19 cellular contexts compared by ENCODE assay signal in genomic region chr17:41621916-41622315, GRCh38. TPM values are rescaled to one million over a fixed set of nuclear protein-coding genes. Genes with fewer than 3 reads are reported as not detected.
DNase-seq lines count a peak whose midpoint lies in the region; TF ChIP-seq lines count a peak whose summit lies in the region.
"Had no signal": no experiment of that assay in that cellular context is flagged by ENCODE, and none has a peak within 500 bp of the region (broad histone marks: within the 10 kb centered on the region; RNA-seq: fewer than 3 reads in every experiment).

No MANE protein-coding gene starts in this region.

- H3K9ac ChIP-seq in endodermal cell (ENCODE audit: extremely low read depth, low read length, poor library complexity, severe bottlenecking), result no peak overlapping the region
- H3K9ac ChIP-seq: GM23248 had no signal

- no peak overlapping the region for H3K4me3 Mint-ChIP-seq in endodermal cell
- no peak overlapping the region for H3K4me3 Mint-ChIP-seq in neural crest cell
- H3K4me3 Mint-ChIP-seq in type B pancreatic cell, result peak overlapping the region; percentile 87
- H3K4me3 Mint-ChIP-seq: CD4-positive, CD25-positive, alpha-beta regulatory T cell; IgD-negative memory B cell had no signal

- H3K27me3 Mint-ChIP-seq in endodermal cell (ENCODE audit: insufficient read depth) (no peaks in the 10 kb centered on the region), neural crest cell (ENCODE audit: low read depth) (no peaks in the 10 kb centered on the region), type B pancreatic cell (peaks cover 23% of the 10 kb centered on the region)
- H3K27me3 Mint-ChIP-seq: CD4-positive, CD25-positive, alpha-beta regulatory T cell had no signal

- no peak overlapping the region for H3K4me3 ChIP-seq in endodermal cell (ENCODE audit: low read length)
- H3K4me3 ChIP-seq: GM23248 had no signal

- H3K9me3 Mint-ChIP-seq in endodermal cell, result no peaks in the 10 kb centered on the region
- no peaks in the 10 kb centered on the region for H3K9me3 Mint-ChIP-seq in neural crest cell
- H3K9me3 Mint-ChIP-seq in type B pancreatic cell, result no peaks in the 10 kb centered on the region
- H3K9me3 Mint-ChIP-seq: IgD-negative memory B cell had no signal

- H3K4me1 ChIP-seq in endodermal cell (ENCODE audit: control insufficient read depth, insufficient read depth, low read length), result no peaks in the 10 kb centered on the region
- H3K4me1 ChIP-seq: Caco-2 had no signal

- no peaks in the 10 kb centered on the region for H3K36me3 Mint-ChIP-seq in endodermal cell (ENCODE audit: low read depth)
- no peaks in the 10 kb centered on the region for H3K36me3 Mint-ChIP-seq in neural crest cell (ENCODE audit: low read depth)
- H3K36me3 Mint-ChIP-seq in type B pancreatic cell, result peaks cover 6% of the 10 kb centered on the region
- H3K36me3 Mint-ChIP-seq: CD4-positive, CD25-positive, alpha-beta regulatory T cell; IgD-negative memory B cell had no signal

- H3K27ac Mint-ChIP-seq in endodermal cell (no peak overlapping the region), neural crest cell (ENCODE audit: unreplicated experiment) (peak overlapping the region; percentile 93), type B pancreatic cell (peak overlapping the region; percentile 99)
- H3K27ac Mint-ChIP-seq: IgD-negative memory B cell had no signal

- no peak for TF ChIP-seq CTCF in endodermal cell (conservative IDR thresholded peaks at IDR 0.05)
- no peak for TF ChIP-seq CTCF in neural crest cell (conservative IDR thresholded peaks at IDR 0.05)
- TF ChIP-seq CTCF in type B pancreatic cell (conservative IDR thresholded peaks at IDR 0.05), result no peak

- no peak overlapping the region for H3K27ac ChIP-seq in endodermal cell (ENCODE audit: low read depth, low read length)
- H3K27ac ChIP-seq: 22Rv1, GM23248 had no signal

- H3K27me3 ChIP-seq in endodermal cell (ENCODE audit: control insufficient read depth, insufficient read depth, low read length, poor library complexity, severe bottlenecking), result no peaks in the 10 kb centered on the region

- H3K9me3 ChIP-seq in endodermal cell (ENCODE audit: control insufficient read depth, low read length), result no peaks in the 10 kb centered on the region
- H3K9me3 ChIP-seq: Caco-2 had no signal

- 91% methylated on average over 2 of the region's 2 CpGs; no CpG with 5 or more reads in 1 of the 2 experiments for WGBS in endodermal cell (ENCODE audit: insufficient coverage in 1 of 2, insufficient read length in 1 of 2), 2 experiments

- peak; percentile 50 for DNase-seq in activated effector memory CD4-positive, alpha-beta T cell treated with anti-CD3 and anti-CD28 coated beads, Interleukin-2, amount 50 U/mL, for 16 hours
- DNase-seq in activated effector memory CD4-positive, alpha-beta T cell treated with Interleukin-2 at 50 U/mL for 16 hours, result no peak
- DNase-seq in endodermal cell (peak; percentile 22), neural crest cell (ENCODE audit: low read depth, low spot score) (no peak), type B pancreatic cell (ENCODE audit: extremely low spot score, unreplicated experiment) (no peak), occipital lobe (lab: John Stamatoyannopoulos, UW) (no peak), LoVo (ENCODE audit: low spot score) (no peak)
- no peak for DNase-seq in activated CD8-positive, alpha-beta memory T cell treated with anti-CD3 and anti-CD28 coated beads for 24 hours
- DNase-seq: CD4-positive, CD25-positive, alpha-beta regulatory T cell; GF-D8; GM23248; Kasumi-1; NCI-H1694 treated with DMSO at 0.1 percent for 48 hours had no signal

- no peaks in the 10 kb centered on the region for H3K36me3 ChIP-seq in endodermal cell (ENCODE audit: control insufficient read depth, insufficient read depth, low read length)

- H3K4me1 Mint-ChIP-seq in endodermal cell, result no peaks in the 10 kb centered on the region
- no peaks in the 10 kb centered on the region for H3K4me1 Mint-ChIP-seq in neural crest cell
- H3K4me1 Mint-ChIP-seq in type B pancreatic cell (ENCODE audit: unreplicated experiment), result peaks cover 25% of the 10 kb centered on the region
- H3K4me1 Mint-ChIP-seq: CD4-positive, CD25-positive, alpha-beta regulatory T cell had no signal

RNA-seq across cellular contexts. Expression of gene KRT17, which starts 2.5 kb away (rescaled TPM):
- total RNA-seq in endodermal cell, result not detected
- polyA plus RNA-seq in endodermal cell (2013, experiment 1 of 2), result 0.36 TPM
- polyA plus RNA-seq in endodermal cell (2013, experiment 2 of 2), result 0.62 TPM
- total RNA-seq in neural crest cell, result not detected in 2 replicates
- 512 and 3,327 TPM in 2 replicates for total RNA-seq in type B pancreatic cell (ENCODE audit: low replicate concordance)
- total RNA-seq in occipital lobe, result 0.31 TPM
- total RNA-seq: CD4-positive, CD25-positive, alpha-beta regulatory T cell; Right ventricle myocardium inferior had no signal
- polyA plus RNA-seq: CD4-positive, CD25-positive, alpha-beta regulatory T cell; IgD-negative memory B cell had no signal

RNA-seq across cellular contexts. Expression of gene KRT16, which starts 9.3 kb away (rescaled TPM):
- total RNA-seq in endodermal cell (not detected), neural crest cell (not detected in 2 replicates), type B pancreatic cell (ENCODE audit: low replicate concordance) (1.5 and 9.2 TPM in 2 replicates), occipital lobe (not detected)
- polyA plus RNA-seq in endodermal cell (2013, experiment 1 of 2), result not detected
- polyA plus RNA-seq in endodermal cell (2013, experiment 2 of 2), result not detected
- total RNA-seq: Caco-2; CD4-positive, CD25-positive, alpha-beta regulatory T cell; NCI-H460; Right ventricle myocardium inferior had no signal
- polyA plus RNA-seq: AG04450; CD4-positive, CD25-positive, alpha-beta regulatory T cell; IgD-negative memory B cell had no signal

RNA-seq across cellular contexts. Expression of gene KRT14, which starts 35.2 kb away (rescaled TPM):
- total RNA-seq in endodermal cell (not detected), neural crest cell (not detected in 2 replicates), type B pancreatic cell (ENCODE audit: low replicate concordance) (0.19 and 0.64 TPM in 2 replicates), occipital lobe (0.31 TPM)
- not detected for polyA plus RNA-seq in endodermal cell (2013, experiment 1 of 2)
- polyA plus RNA-seq in endodermal cell (2013, experiment 2 of 2), result not detected
- total RNA-seq: Caco-2; CD4-positive, CD25-positive, alpha-beta regulatory T cell; GM23248; NCI-H460; Right ventricle myocardium inferior had no signal
- polyA plus RNA-seq: AG04450; CD4-positive, CD25-positive, alpha-beta regulatory T cell; IgD-negative memory B cell had no signal

RNA-seq across cellular contexts. Expression of gene KRT9, which starts 50.1 kb away (rescaled TPM):
- total RNA-seq in endodermal cell (not detected), neural crest cell (not detected in 2 replicates), type B pancreatic cell (ENCODE audit: low replicate concordance) (0.85 and 7.4 TPM in 2 replicates), occipital lobe (not detected)
- polyA plus RNA-seq in endodermal cell (2013, experiment 1 of 2), result not detected
- polyA plus RNA-seq in endodermal cell (2013, experiment 2 of 2), result not detected
- total RNA-seq: Caco-2; CD4-positive, CD25-positive, alpha-beta regulatory T cell; GM23248; NCI-H460; Right ventricle myocardium inferior had no signal
- polyA plus RNA-seq: AG04450; CD4-positive, CD25-positive, alpha-beta regulatory T cell; GM23248; IgD-negative memory B cell had no signal

Comparison
In these comparisons a context has a peak if more than half of its experiments do, and no peak if none do; other contexts are left out.
1. DNase-seq: peak in activated effector memory CD4-positive, alpha-beta T cell treated with anti-CD3 and anti-CD28 coated beads, Interleukin-2, amount 50 U/mL, for 16 hours (single experiment) and endodermal cell (single experiment); none in activated effector memory CD4-positive, alpha-beta T cell treated with Interleukin-2 at 50 U/mL for 16 hours (single experiment), neural crest cell (single experiment), type B pancreatic cell (single experiment), occipital lobe (single experiment), LoVo (single experiment) and activated CD8-positive, alpha-beta memory T cell treated with anti-CD3 and anti-CD28 coated beads for 24 hours (single experiment).
2. RNA of gene KRT17, which starts 2.5 kb away (total RNA-seq): 512 to 3,327 TPM in type B pancreatic cell; 0.31 TPM in occipital lobe (single experiment), not detected in neural crest cell and not detected in endodermal cell; every median in the first group is over 100 times any median in the second.